19 cellular contexts compared by ENCODE assay signal in the genomic region with DNA sequence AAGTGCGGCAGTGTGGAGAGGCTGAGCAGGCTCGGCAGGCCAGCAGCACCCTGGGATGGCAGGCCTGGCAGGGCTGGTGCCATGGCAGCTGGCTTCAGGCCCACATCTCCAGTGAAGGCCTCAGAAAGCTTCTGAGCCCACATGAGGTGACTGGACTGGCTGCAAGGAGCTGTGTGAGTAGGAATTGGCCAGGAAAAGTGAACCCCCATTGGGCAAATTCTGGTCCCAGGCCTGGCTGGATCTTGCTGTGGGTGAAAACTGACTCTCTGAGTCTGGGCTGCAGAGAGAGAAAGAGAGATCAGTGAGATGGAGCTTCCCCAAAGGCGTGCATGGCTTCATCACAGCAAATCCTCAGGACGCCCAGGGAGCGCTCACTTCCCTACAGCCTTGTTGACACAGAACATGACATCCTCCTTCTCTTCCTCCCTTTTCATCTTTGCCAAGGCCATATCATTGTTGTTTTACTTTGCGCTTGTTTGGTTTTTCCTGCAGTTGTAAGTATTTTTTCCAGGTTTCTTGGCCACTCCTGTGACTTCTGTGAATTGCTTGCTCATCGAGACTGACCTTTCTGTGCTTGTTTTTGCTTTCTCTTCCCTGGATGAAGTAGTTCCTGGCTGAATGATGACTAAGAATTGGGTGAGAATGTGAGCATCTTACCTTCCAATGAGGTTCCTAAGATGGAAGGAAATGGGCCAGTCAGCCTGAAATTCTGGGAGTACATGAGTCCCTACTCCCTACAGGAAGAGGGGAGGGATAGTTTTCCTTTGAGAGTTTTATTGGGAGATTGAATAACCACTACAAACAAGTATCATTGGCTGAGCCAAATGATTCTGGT.
A peak's percentile ranks its signal among the peaks of the same experiment; 100 is the strongest.
DNase-seq lines count a peak whose midpoint lies in the region; ATAC-seq, FAIRE-seq and TF ChIP-seq lines count a peak whose summit lies in the region.
"Had no signal": no experiment of that assay in that cellular context is flagged by ENCODE, and none has a peak within 500 bp of the region (broad histone marks: within the 10 kb centered on the region; RNA-seq: fewer than 3 reads in every experiment).

No MANE protein-coding gene starts in this region.

- no peak for TF ChIP-seq EP300 in tibial nerve (IDR thresholded peaks at IDR 0.05)

- H3K36me3 ChIP-seq in bronchial epithelial cell (ENCODE audit: control insufficient read depth, insufficient read depth, low read length), result no peaks in the 10 kb centered on the region
- no peaks in the 10 kb centered on the region for H3K36me3 ChIP-seq in thyroid gland
- H3K36me3 ChIP-seq in tibial nerve, result no peaks in the 10 kb centered on the region
- H3K36me3 ChIP-seq: BLaER1 treated with 17β-estradiol and CSF1 and Interleukin-3, amounts not matched to agents 10 nM and 100 nM; left ventricle myocardium inferior; tibial artery had no signal

- TF ChIP-seq POLR2A in thyroid gland (IDR thresholded peaks at IDR 0.05) (no peak), tibial nerve (IDR thresholded peaks at IDR 0.05) (no peak)

- no peak overlapping the region for H3K27ac ChIP-seq in thyroid gland
- no peak overlapping the region for H3K27ac ChIP-seq in tibial nerve
- H3K27ac ChIP-seq: BLaER1 treated with 17β-estradiol and CSF1 and Interleukin-3, amounts not matched to agents 10 nM and 100 nM; body of pancreas; left ventricle myocardium inferior; tibial artery had no signal

- TF ChIP-seq CTCF in bronchial epithelial cell (IDR thresholded peaks at IDR 0.05; ENCODE audit: insufficient read depth, low read length, severe bottlenecking) (no peak), thyroid gland (IDR thresholded peaks at IDR 0.05) (no peak), tibial nerve (IDR thresholded peaks at IDR 0.05) (no peak)

- DNase-seq in left ventricle myocardium superior (peak; percentile 50), Right ventricle myocardium inferior (ENCODE audit: missing footprints) (no peak), bronchial epithelial cell (ENCODE audit: low read depth) (no peak), kidney tubule cell (ENCODE audit: low spot score) (peak; percentile 77), thyroid gland (peak; percentile 29 to 38), tibial nerve (ENCODE audit: low spot score in 2 of 2) (no peak), NCI-H510A (lab: John Stamatoyannopoulos, UW) (no peak)
- DNase-seq: 8988T; activated CD8-positive, alpha-beta memory T cell treated with anti-CD3 and anti-CD28 coated beads, Interleukin-2, amount 10 ng/mL, durations not matched to agents 7 days and 5 days; activated gamma-delta T cell treated with Interleukin-2 at 50 U/mL for 16 hours; DMS79; left ventricle myocardium inferior; NCI-H2029; NCI-H526 treated with DMSO at 0.1 percent for 48 hours had no signal

- H3K9me3 ChIP-seq in thyroid gland (no peaks in the 10 kb centered on the region), tibial nerve (no peaks in the 10 kb centered on the region)
- H3K9me3 ChIP-seq: BLaER1 treated with 17β-estradiol and CSF1 and Interleukin-3, amounts not matched to agents 10 nM and 100 nM; body of pancreas; left ventricle myocardium inferior; tibial artery had no signal

- 62 to 83% methylated on average over 7 of the region's 7 CpGs for WGBS in thyroid gland, 2 donors
- WGBS in tibial nerve, 2 donors, result 79 to 81% methylated on average over 7 of the region's 7 CpGs

- intact Hi-C loops in left ventricle myocardium superior (cut with micrococcal nuclease) (no loop called here), Right ventricle myocardium inferior (cut with DNase I) (no loop called here), thyroid gland (cut with DNase I) (no loop called here)

- peak; percentile 40 for ATAC-seq in left ventricle myocardium superior
- ATAC-seq in Right ventricle myocardium inferior, result no peak
- ATAC-seq in GM19328 (IDR thresholded peaks at IDR 0.05; ENCODE audit: unreplicated experiment), result no peak
- ATAC-seq: activated CD8-positive, alpha-beta memory T cell treated with anti-CD3 and anti-CD28 coated beads, Interleukin-2, amount 10 ng/mL, durations not matched to agents 7 days and 5 days; body of pancreas had no signal

- peak; percentile 58 for FAIRE-seq in bronchial epithelial cell (lab: Jason Lieb, UNC)
- FAIRE-seq: RCC 7860 had no signal

- H3K4me3 ChIP-seq in bronchial epithelial cell (ENCODE audit: low read depth, low read length) (no peak overlapping the region), thyroid gland (replicated peaks in 1 of 3) (no peak overlapping the region), tibial nerve (no peak overlapping the region)
- H3K4me3 ChIP-seq: BLaER1 treated with 17β-estradiol and CSF1 and Interleukin-3, amounts not matched to agents 10 nM and 100 nM; body of pancreas; left ventricle myocardium inferior; tibial artery had no signal

- H3K4me1 ChIP-seq in thyroid gland, result peaks cover 7 to 17% of the 10 kb centered on the region in 2 donors
- H3K4me1 ChIP-seq in tibial nerve, result peaks cover 0 to 35% (median 18%) of the 10 kb centered on the region in 4 donors

- H3K27me3 ChIP-seq in bronchial epithelial cell (ENCODE audit: control insufficient read depth, insufficient read depth, low read length), result no peaks in the 10 kb centered on the region
- H3K27me3 ChIP-seq in thyroid gland, result no peaks in the 10 kb centered on the region
- H3K27me3 ChIP-seq in tibial nerve, result no peaks in the 10 kb centered on the region
- H3K27me3 ChIP-seq: body of pancreas, tibial artery had no signal

Comparison
In these comparisons a context has a peak if more than half of its experiments do, and no peak if none do; other contexts are left out.
1. DNase-seq: peak in left ventricle myocardium superior (single experiment), kidney tubule cell (single experiment) and thyroid gland (2 of 2); none in Right ventricle myocardium inferior (single experiment), bronchial epithelial cell (single experiment), tibial nerve (0 of 2) and NCI-H510A (single experiment).